ENCODE assay signal across 8 cellular contexts in genomic region chr15:44711089-44711355, GRCh38. TPM values are rescaled to one million over a fixed set of nuclear protein-coding genes. Genes with fewer than 3 reads are reported as not detected.
A peak's percentile ranks its signal among the peaks of the same experiment; 100 is the strongest.
DNase-seq lines count a peak whose midpoint lies in the region; ATAC-seq, FAIRE-seq and TF ChIP-seq lines count a peak whose summit lies in the region.

Gene PATL2, minus strand, starts transcription at chr15:44711323. Its CDS starts 34,833 bp downstream, at chr15:44676490.

- ATAC-seq in pancreas, result no peak
- no peak for ATAC-seq in HG02884 (IDR thresholded peaks at IDR 0.05; ENCODE audit: unreplicated experiment)
- ATAC-seq in HG02852 (IDR thresholded peaks at IDR 0.05; ENCODE audit: unreplicated experiment), result no peak

- no peaks in the 10 kb centered on the region for H3K9me3 Mint-ChIP-seq in Caco-2 (ENCODE audit: unreplicated experiment)

- peak within 1 kb of the TSS; percentile 66 for H3K4me3 ChIP-seq in Caco-2 (ENCODE audit: low read depth, low read length)
- peak within 1 kb of the TSS; percentile 74 to 95 (median 76) for H3K4me3 ChIP-seq in Peyer's patch
- peak within 1 kb of the TSS; percentile 57 to 93 (median 84) for H3K4me3 ChIP-seq in pancreas

- H3K4me1 ChIP-seq in Caco-2 (peaks cover 19% of the 10 kb centered on the region), Peyer's patch (peaks cover 0 to 48% (median 7%) of the 10 kb centered on the region in 4 donors), pancreas (peaks cover 0 to 12% (median 8%) of the 10 kb centered on the region in 3 donors)

- H3K9me3 ChIP-seq in Caco-2, result no peaks in the 10 kb centered on the region
- H3K9me3 ChIP-seq in Peyer's patch, result no peaks in the 10 kb centered on the region
- no peaks in the 10 kb centered on the region for H3K9me3 ChIP-seq in pancreas

- H3K4me1 Mint-ChIP-seq in Caco-2 (ENCODE audit: low read depth, unreplicated experiment), result no peaks in the 10 kb centered on the region

- H3K36me3 Mint-ChIP-seq in Caco-2 (ENCODE audit: insufficient read depth, unreplicated experiment), result peaks cover 25% of the 10 kb centered on the region

- no peaks in the 10 kb centered on the region for H3K27me3 Mint-ChIP-seq in Caco-2 (ENCODE audit: insufficient read depth, unreplicated experiment)

- 0% methylated on average over 11 of the region's 11 CpGs for WGBS in pancreas, 2 donors

- no peak for FAIRE-seq in pancreas (lab: Jason Lieb, UNC)

- CTCF ChIA-PET in Caco-2 (lab: Charles Lee), result interaction anchor here (3.7 to 4.0 kb wide), 2 partner anchors 18 to 47 kb away, joined by 26 to 27 read pairs; partner anchors contain the start of gene SPG11

- peak within 1 kb of the TSS; percentile 100 for H3K4me3 Mint-ChIP-seq in Caco-2 (ENCODE audit: unreplicated experiment)

- H3K27ac ChIP-seq in Peyer's patch (peak within 1 kb of the TSS; percentile 97 to 100 (median 98)), epithelial cell of prostate (peak within 1 kb of the TSS; percentile 53), pancreas (peak within 1 kb of the TSS; percentile 89 to 99 (median 96))

- TF ChIP-seq CTCF in Caco-2 (IDR thresholded peaks at IDR 0.05; ENCODE audit: insufficient read depth in 1 of 2, low read depth in 1 of 2, low read length in 1 of 2, severe bottlenecking in 1 of 2, unreplicated experiment in 1 of 2) (no peak), Peyer's patch (IDR thresholded peaks at IDR 0.05) (no peak), pancreas (IDR thresholded peaks at IDR 0.05) (no peak)

- no TSS peak for BruUV-seq in Caco-2 (replicated peaks; lab: Mats Ljungman, UMichigan)

- DNase-seq in Caco-2, result no peak
- DNase-seq in Peyer's patch, result no peak
- no peak for DNase-seq in epithelial cell of prostate (ENCODE audit: low read depth, low spot score)
- DNase-seq in pancreas, result no peak
- DNase-seq in DMS114 treated with DMSO at 0.1 percent for 48 hours (lab: John Stamatoyannopoulos, UW; ENCODE audit: unreplicated experiment), result no peak
- DNase-seq in NOMO-1 treated with dmso at 0.1 percent for 144 hours (lab: John Stamatoyannopoulos, UW; ENCODE audit: unreplicated experiment), result no peak

- TF ChIP-seq POLR2A in Peyer's patch (IDR thresholded peaks at IDR 0.05), result no peak

- H3K36me3 ChIP-seq in Caco-2 (ENCODE audit: control insufficient read depth, insufficient read depth, low read length) (no peaks in the 10 kb centered on the region), Peyer's patch (peaks cover 0 to 18% (median 0%) of the 10 kb centered on the region in 3 donors), pancreas (peaks cover 0 to 8% (median 2%) of the 10 kb centered on the region in 3 donors)

- H3K27me3 ChIP-seq in Caco-2 (replicated peaks; ENCODE audit: control insufficient read depth, insufficient read depth, low read length) (no peaks in the 10 kb centered on the region), Peyer's patch (no peaks in the 10 kb centered on the region), pancreas (no peaks in the 10 kb centered on the region)

- POLR2A ChIA-PET in Caco-2 (lab: Charles Lee), result interaction anchor here (0.5 to 4.8 kb wide), 6 partner anchors 18 to 174 kb away, joined by 4 to 32 read pairs (median 5); partner anchors contain the start of genes EIF3J and SPG11

- peak within 1 kb of the TSS; percentile 99 for H3K27ac Mint-ChIP-seq in Caco-2 (ENCODE audit: unreplicated experiment)

- intact Hi-C loops in Caco-2 (cut with micrococcal nuclease; ENCODE audit: unreplicated experiment) (loop anchor here (1.0 kb wide), 2 partner anchors 17 to 48 kb away; partner anchors contain the start of gene SPG11), pancreas (cut with DNase I) (no loop called here)

RNA-seq across cellular contexts. Expression of gene PATL2, which starts in this region (rescaled TPM):
- 0.32 TPM in 1 of 2 replicates, not detected in the other for total RNA-seq in Caco-2 (2022)
- total RNA-seq in Peyer's patch, result 10 to 100 TPM in 2 of 4 donors, 1 to 10 TPM in 2; 4.0 to 35.5 (median 9.5) TPM
- under 1 TPM; 0.24 to 0.93 (median 0.45) TPM for total RNA-seq in pancreas
- polyA plus RNA-seq in pancreas, result 1 to 10 TPM in 1 of 2 donors, under 1 TPM in 1; 0.80 to 1.6 TPM
